In the genomic region with DNA sequence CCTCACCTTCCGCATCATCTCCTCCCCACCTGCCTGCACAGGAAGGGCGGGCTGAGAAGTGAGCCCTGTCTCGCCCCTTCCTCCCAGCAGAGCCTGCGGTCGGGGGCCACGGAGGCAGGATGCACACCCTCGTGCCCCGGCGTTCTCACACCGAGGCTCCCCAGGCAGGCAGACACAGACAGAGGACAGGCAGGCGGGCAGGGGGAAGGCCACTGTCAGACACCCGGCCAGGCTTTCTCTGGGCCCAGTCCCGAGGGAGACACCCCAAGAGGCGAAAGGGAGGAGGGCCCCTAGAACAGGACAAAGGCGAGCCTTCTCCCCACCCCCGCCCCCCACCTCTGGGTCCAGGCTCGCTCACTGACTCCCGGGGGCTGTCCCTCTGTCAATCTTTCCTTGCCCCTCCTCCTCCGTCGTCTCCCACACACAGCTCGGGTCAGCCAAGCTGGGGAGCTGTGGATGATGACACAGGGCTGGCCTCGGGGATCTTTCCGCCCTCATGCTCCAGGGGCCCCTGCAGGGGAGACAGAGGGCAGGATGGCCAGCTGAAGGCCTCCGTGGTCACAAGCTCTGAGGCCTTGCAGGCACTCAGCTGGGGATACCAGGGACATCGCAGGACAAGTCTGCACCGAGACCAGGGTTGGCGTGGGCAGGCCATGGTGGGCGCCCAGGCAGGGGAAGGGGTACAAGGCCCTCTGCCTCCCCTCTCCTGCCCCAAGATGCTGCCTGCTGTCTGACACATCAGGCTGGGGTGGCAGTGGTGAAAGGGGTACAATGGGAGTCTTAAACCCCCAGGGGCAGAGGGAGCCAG, we compare ENCODE assay signal across 9 cellular contexts. TPM values are rescaled to one million over a fixed set of nuclear protein-coding genes. Genes with fewer than 3 reads are reported as not detected.
A peak's percentile ranks its signal among the peaks of the same experiment; 100 is the strongest.
DNase-seq lines count a peak whose midpoint lies in the region; ATAC-seq, FAIRE-seq and TF ChIP-seq lines count a peak whose summit lies in the region.
"Had no signal": no experiment of that assay in that cellular context is flagged by ENCODE, and none has a peak within 500 bp of the region (broad histone marks: within the 10 kb centered on the region; RNA-seq: fewer than 3 reads in every experiment).

No MANE protein-coding gene starts in this region.

- H3K27ac ChIP-seq in mammary epithelial cell (ENCODE audit: insufficient read depth, low read depth, low read length), result no peak overlapping the region
- no peak overlapping the region for H3K27ac ChIP-seq in HepG2 (ENCODE audit: extremely low read length, insufficient read depth, low read length)

- H3K4me3 Mint-ChIP-seq in MCF 10A (ENCODE audit: unreplicated experiment), result no peak overlapping the region

- peaks cover 11% of the 10 kb centered on the region for H3K4me1 ChIP-seq in mammary epithelial cell (ENCODE audit: insufficient read depth, low read length)
- peaks cover 26% of the 10 kb centered on the region for H3K4me1 ChIP-seq in HepG2 (ENCODE audit: insufficient read depth, low read length)

- TF ChIP-seq CTCF in MCF 10A (IDR thresholded peaks at IDR 0.05; ENCODE audit: unreplicated experiment) (no peak), mammary epithelial cell (conservative IDR thresholded peaks at IDR 0.05 in 1 of 2, IDR thresholded peaks at IDR 0.05 in 1 of 2; ENCODE audit: extremely low read depth in 1 of 2, insufficient read depth in 1 of 2, low read depth in 1 of 2, low read length in 2 of 2) (no peak), HepG2 (CRISPR knock-in tag; IDR thresholded peaks at IDR 0.05) (no peak)

- no peaks in the 10 kb centered on the region for H3K36me3 ChIP-seq in mammary epithelial cell (ENCODE audit: insufficient read depth, low read length)
- no peaks in the 10 kb centered on the region for H3K36me3 ChIP-seq in HepG2 (replicated peaks in 1 of 2; ENCODE audit: control insufficient read depth in 1 of 2, insufficient read depth in 2 of 2, low read length in 2 of 2)

- peak; percentile 9; the same call in 2 of the 3 replicates for ATAC-seq in HepG2
- no peak for ATAC-seq in GM18519 (IDR thresholded peaks at IDR 0.05; ENCODE audit: low FRiP score, unreplicated experiment)

- TF ChIP-seq POLR2A in HepG2 (IDR thresholded peaks at IDR 0.05; ENCODE audit: insufficient read depth in 1 of 2, low read depth in 2 of 2, low read length in 2 of 2), result no peak

- TF ChIP-seq RAD21 in HepG2 (CRISPR knock-in tag; IDR thresholded peaks at IDR 0.05), result no peak

- BruUV-seq in MCF 10A (replicated peaks; lab: Mats Ljungman, UMichigan) (no TSS peak), mammary epithelial cell (replicated peaks; lab: Mats Ljungman, UMichigan) (no TSS peak), HepG2 (replicated peaks; lab: Mats Ljungman, UMichigan) (no TSS peak)

- H3K4me2 ChIP-seq in mammary epithelial cell (ENCODE audit: insufficient read depth, low read depth, low read length) (no peak overlapping the region), HepG2 (ENCODE audit: low read depth, low read length) (no peak overlapping the region)

- H3K36me3 Mint-ChIP-seq in MCF 10A (ENCODE audit: insufficient read depth, unreplicated experiment), result peaks cover 6% of the 10 kb centered on the region

- TF ChIP-seq EP300 in HepG2 (IDR thresholded peaks at IDR 0.05; ENCODE audit: low read depth in 2 of 2, low read length in 2 of 2), result no peak
- no peak for TF ChIP-seq EP300 in HepG2 (CRISPR knock-in tag; IDR thresholded peaks at IDR 0.05; ENCODE audit: borderline replicate concordance)

- H3K9ac ChIP-seq in mammary epithelial cell (ENCODE audit: insufficient read depth, low read length) (no peak overlapping the region), HepG2 (ENCODE audit: insufficient read depth, low read depth, low read length) (no peak overlapping the region)

- dilution Hi-C loops in mammary epithelial cell (cut with HindIII; ENCODE audit: low sequenced_read_pairs), result no loop called here

- FAIRE-seq in HepG2 (lab: Jason Lieb, UNC), result no peak
- FAIRE-seq: A204.1 had no signal

- in situ Hi-C loops in mammary epithelial cell (cut with MboI; ENCODE audit: low sequenced_read_pairs in 2 of 2), result no loop called here
- in situ Hi-C loops in HepG2 (cut with HindIII; ENCODE audit: extremely low pct_ligation_motif_present, low pct_unique_long_range_greater_than_20kb), result no loop called here

- POLR2A ChIA-PET in MCF 10A (lab: Yijun Ruan, JAX) (no interaction called here), HepG2 (lab: Yijun Ruan, JAX) (no interaction called here)

- H4K20me1 ChIP-seq in mammary epithelial cell (ENCODE audit: insufficient read depth, low read length) (no peaks in the 10 kb centered on the region), HepG2 (ENCODE audit: insufficient read depth, low read length) (no peaks in the 10 kb centered on the region)

- intact Hi-C loops in MCF 10A (cut with micrococcal nuclease) (no loop called here), mammary epithelial cell (cut with micrococcal nuclease) (no loop called here), HepG2 (cut with micrococcal nuclease; ENCODE audit: unreplicated experiment) (no loop called here)

- H3K4me1 Mint-ChIP-seq in MCF 10A (ENCODE audit: insufficient read depth, unreplicated experiment), result peaks cover 58% of the 10 kb centered on the region

- H3K4me3 ChIP-seq in mammary epithelial cell (replicated peaks in 1 of 3; ENCODE audit: insufficient read depth in 1 of 3, low read depth in 2 of 3, low read length in 3 of 3), result no peak overlapping the region
- no peak overlapping the region for H3K4me3 ChIP-seq in HepG2 (replicated peaks in 1 of 3; ENCODE audit: insufficient read depth in 1 of 3, low read depth in 2 of 3, low read length in 3 of 3)

- no peak overlapping the region for H2AFZ ChIP-seq in mammary epithelial cell (ENCODE audit: low read depth, low read length)
- H2AFZ ChIP-seq in HepG2 (ENCODE audit: low read length), result no peak overlapping the region

- H3K27me3 Mint-ChIP-seq in MCF 10A (ENCODE audit: insufficient read depth, unreplicated experiment), result no peaks in the 10 kb centered on the region

- peak overlapping the region; percentile 81 for H3K27ac Mint-ChIP-seq in MCF 10A (ENCODE audit: low read depth, unreplicated experiment)

- H3K27me3 ChIP-seq in mammary epithelial cell (ENCODE audit: insufficient read depth, low read length), result no peaks in the 10 kb centered on the region
- H3K27me3 ChIP-seq in HepG2 (ENCODE audit: control insufficient read depth in 1 of 2, insufficient read depth in 2 of 2, low read length in 2 of 2), result peaks cover 2 to 24% of the 10 kb centered on the region in 2 experiments; a peak in 3 of 5 replicates

- CTCF ChIA-PET in MCF 10A (lab: Yijun Ruan, JAX) (interaction anchor here (0.5 to 1.9 kb wide), 6 partner anchors 14 to 885 kb away, joined by 3 to 7 read pairs (median 3); no protein-coding TSS in a partner anchor), mammary epithelial cell (lab: Charles Lee; ENCODE audit: low non-redundant PET) (no interaction called here), HepG2 (lab: Yijun Ruan, JAX; ENCODE audit: low intra/inter-chr PET ratio, low total read pairs) (no interaction called here)

- DNase-seq in MCF 10A (ENCODE audit: unreplicated experiment) (no peak), mammary epithelial cell (no peak), HK-2 (ENCODE audit: unreplicated experiment) (peak; percentile 63), HepG2 (ENCODE audit: low spot score) (no peak), SW480 (ENCODE audit: low spot score) (no peak)
- peak; percentile 79 for DNase-seq in activated effector memory CD4-positive, alpha-beta T cell treated with Interleukin-2 at 50 U/mL for 16 hours
- peak; percentile 39 for DNase-seq in stimulated activated CD8-positive, alpha-beta memory T cell treated with anti-CD3 and anti-CD28 coated beads, Interleukin-15, amount 100 ng/mL, for 1 hour (ENCODE audit: low read depth)

- 94% methylated on average over 6 of the region's 28 CpGs for WGBS in mammary epithelial cell (ENCODE audit: low coverage, missing lambda C conversion rate)
- WGBS in HepG2 (ENCODE audit: low lambda C conversion rate), result 39% methylated on average over 22 of the region's 28 CpGs

- H3K79me2 ChIP-seq in mammary epithelial cell (ENCODE audit: insufficient read depth, low read length), result no peaks in the 10 kb centered on the region
- no peaks in the 10 kb centered on the region for H3K79me2 ChIP-seq in HepG2 (ENCODE audit: insufficient read depth, low read length)

- H3K9me3 Mint-ChIP-seq in MCF 10A (ENCODE audit: unreplicated experiment), result no peaks in the 10 kb centered on the region

- H3K9me3 ChIP-seq in mammary epithelial cell (replicated peaks; ENCODE audit: insufficient read depth, low read length) (no peaks in the 10 kb centered on the region), HepG2 (ENCODE audit: low read length) (no peaks in the 10 kb centered on the region)

TF ChIP-seq in HepG2, 621 proteins besides CTCF, POLR2A, EP300 and RAD21 (continues in another document):
- no peak for TF ChIP-seq ZNF780A (CRISPR knock-in tag; IDR thresholded peaks at IDR 0.05)
- TF ChIP-seq ZIK1 (CRISPR knock-in tag; IDR thresholded peaks at IDR 0.05; ENCODE audit: borderline replicate concordance, low read depth), result no peak

RNA-seq across cellular contexts. Expression of a gene that starts 24.9 kb away (rescaled TPM):
- total RNA-seq in MCF 10A (2022) (22.4 and 29.6 TPM in 2 replicates), mammary epithelial cell (1 to 10 TPM; 5.1 to 7.3 TPM), HepG2 (2016; rRNA removed; fragmentation: Illumina TruSeq; extraction: Trizol) (0.93 and 0.98 TPM in 2 replicates)
- polyA plus RNA-seq in mammary epithelial cell (0.88 TPM), HepG2 (2011; rRNA removed) (0.51 and 1.2 TPM in 2 replicates)
- polyA minus RNA-seq in mammary epithelial cell, result not detected
- total RNA-seq in HepG2 (2016; cell fraction: cytosol; rRNA removed; fragmentation: Illumina TruSeq; extraction: Trizol; ENCODE audit: low read depth), result 0.61 and 1.1 TPM in 2 replicates
- total RNA-seq in HepG2 (2016; cell fraction: insoluble cytoplasmic fraction; rRNA removed; fragmentation: Illumina TruSeq; extraction: Trizol), result 0.58 and 0.97 TPM in 2 replicates
- total RNA-seq in HepG2 (2016; cell fraction: membrane; rRNA removed; fragmentation: Illumina TruSeq; extraction: Trizol), result 1.2 TPM in 2 replicates
- 0.28 and 0.41 TPM in 2 replicates for total RNA-seq in HepG2 (2016; cell fraction: nucleus; rRNA removed; fragmentation: Illumina TruSeq; extraction: Trizol)
- polyA plus RNA-seq in HepG2 (2011; cell fraction: cytosol; rRNA removed), result 0.42 and 1.3 TPM in 2 replicates
- 1.2 and 2.2 TPM in 2 replicates for polyA plus RNA-seq in HepG2 (2011; cell fraction: nucleus; rRNA removed)
- 1.3 and 1.6 TPM in 2 replicates for polyA plus RNA-seq in HepG2 (2012)
- 0.84 and 1.2 TPM in 2 replicates for polyA plus RNA-seq in HepG2 (2016; cell fraction: cytosol; fragmentation: Illumina TruSeq; extraction: Trizol; ENCODE audit: low read depth)
- polyA plus RNA-seq in HepG2 (2016; cell fraction: insoluble cytoplasmic fraction; fragmentation: Illumina TruSeq; extraction: Trizol; ENCODE audit: low read depth), result 1.0 and 1.9 TPM in 2 replicates
- 0.97 and 1.1 TPM in 2 replicates for polyA plus RNA-seq in HepG2 (2016; cell fraction: membrane; fragmentation: Illumina TruSeq; extraction: Trizol; ENCODE audit: low read depth)
- polyA plus RNA-seq in HepG2 (2016; cell fraction: nucleus; fragmentation: Illumina TruSeq; extraction: Trizol; ENCODE audit: insufficient read depth, low read depth), result 0.85 and 0.91 TPM in 2 replicates
- polyA minus RNA-seq in HepG2 (2011; rRNA and poly(A)+ RNA removed; ENCODE audit: low replicate concordance), result 0.84 and 28.9 TPM in 2 replicates
- polyA minus RNA-seq in HepG2 (2011; cell fraction: cytosol; rRNA and poly(A)+ RNA removed), result 0.59 and 0.79 TPM in 2 replicates
- 0.50 and 0.90 TPM in 2 replicates for polyA minus RNA-seq in HepG2 (2011; cell fraction: nucleus; rRNA and poly(A)+ RNA removed)

Comparison
In these comparisons a context has a peak if more than half of its experiments do, and no peak if none do; other contexts are left out.
1. DNase-seq: peak in HK-2 (single experiment), activated effector memory CD4-positive, alpha-beta T cell treated with Interleukin-2 at 50 U/mL for 16 hours (single experiment) and stimulated activated CD8-positive, alpha-beta memory T cell treated with anti-CD3 and anti-CD28 coated beads, Interleukin-15, amount 100 ng/mL, for 1 hour (single experiment); none in MCF 10A (single experiment), mammary epithelial cell (single experiment), HepG2 (single experiment) and SW480 (single experiment).